10 cellular contexts compared by ENCODE assay signal in the genomic region with DNA sequence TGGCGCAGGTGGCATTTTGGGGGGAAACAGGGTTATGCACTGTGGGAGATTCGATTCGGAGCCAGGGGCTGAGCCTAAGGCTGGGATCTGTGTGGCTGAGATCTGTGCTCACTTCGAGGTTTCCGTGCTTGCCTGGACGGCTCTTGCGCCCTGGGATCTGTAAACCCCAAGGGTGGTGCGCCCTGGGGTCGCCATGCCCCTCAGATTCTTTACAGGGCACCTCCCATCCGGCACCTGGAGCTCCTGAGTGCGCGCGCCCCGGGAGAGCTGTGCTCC. TPM values are rescaled to one million over a fixed set of nuclear protein-coding genes. Genes with fewer than 3 reads are reported as not detected.
DNase-seq lines count a peak whose midpoint lies in the region; ATAC-seq and TF ChIP-seq lines count a peak whose summit lies in the region.
"Had no signal": no experiment of that assay in that cellular context is flagged by ENCODE, and none has a peak within 500 bp of the region (broad histone marks: within the 10 kb centered on the region; RNA-seq: fewer than 3 reads in every experiment).

No MANE protein-coding gene starts in this region.

- no peak overlapping the region for H3K27ac Mint-ChIP-seq in activated T-cell treated with anti-CD3 and anti-CD28 coated beads, Interleukin-2, amount 50 U/mL, for 24 hours
- no peak overlapping the region for H3K27ac Mint-ChIP-seq in activated naive CD8-positive, alpha-beta T cell treated with anti-CD3 and anti-CD28 coated beads, Interleukin-2, amount 50 U/mL, for 24 hours

- no peaks in the 10 kb centered on the region for H3K36me3 Mint-ChIP-seq in activated T-cell treated with anti-CD3 and anti-CD28 coated beads, Interleukin-2, amount 50 U/mL, for 24 hours (ENCODE audit: low read depth)
- H3K36me3 Mint-ChIP-seq in activated naive CD8-positive, alpha-beta T cell treated with anti-CD3 and anti-CD28 coated beads, Interleukin-2, amount 50 U/mL, for 24 hours (ENCODE audit: low read depth): no peaks in the 10 kb centered on the region

- H3K36me3 ChIP-seq in spleen: no peaks in the 10 kb centered on the region

- no peak for TF ChIP-seq POLR2A in spleen (IDR thresholded peaks at IDR 0.05)

- peaks cover 0 to 65% (median 27%) of the 10 kb centered on the region in 7 donors for H3K27me3 ChIP-seq in spleen (replicated peaks in 1 of 7)

- peaks cover 81% of the 10 kb centered on the region for H3K27me3 Mint-ChIP-seq in activated T-cell treated with anti-CD3 and anti-CD28 coated beads, Interleukin-2, amount 50 U/mL, for 24 hours
- peaks cover 61% of the 10 kb centered on the region for H3K27me3 Mint-ChIP-seq in activated naive CD8-positive, alpha-beta T cell treated with anti-CD3 and anti-CD28 coated beads, Interleukin-2, amount 50 U/mL, for 24 hours

- peak overlapping the region; percentile 56 for H3K4me3 ChIP-seq in iPS-18c (ENCODE audit: insufficient read depth, low read depth, low read length)
- H3K4me3 ChIP-seq in spleen: peak overlapping the region in 7 of 8 donors; percentile 27 to 65 (median 34)
- H3K4me3 ChIP-seq: SK-N-MC had no signal

- H3K4me3 Mint-ChIP-seq in activated T-cell treated with anti-CD3 and anti-CD28 coated beads, Interleukin-2, amount 50 U/mL, for 24 hours: peak overlapping the region; percentile 61
- H3K4me3 Mint-ChIP-seq in activated naive CD8-positive, alpha-beta T cell treated with anti-CD3 and anti-CD28 coated beads, Interleukin-2, amount 50 U/mL, for 24 hours: peak overlapping the region; percentile 48

- peaks cover 0 to 42% (median 23%) of the 10 kb centered on the region in 6 donors for H3K4me1 ChIP-seq in spleen

- H3K9me3 ChIP-seq in iPS-18c (ENCODE audit: control insufficient read depth, insufficient read depth, low read length) (no peaks in the 10 kb centered on the region), spleen (peaks cover 0 to 26% (median 15%) of the 10 kb centered on the region in 8 donors)

- TF ChIP-seq CTCF in spleen (IDR thresholded peaks at IDR 0.05 in 8 of 11, conservative IDR thresholded peaks at IDR 0.05 in 3 of 11) (no peak), GM20000 (IDR thresholded peaks at IDR 0.05; ENCODE audit: extremely low read depth, missing control alignments) (no peak)

- no peak for ATAC-seq in activated naive CD8-positive, alpha-beta T cell treated with anti-CD3 and anti-CD28 coated beads, Interleukin-2, amount 50 U/mL, for 24 hours

- WGBS in spleen, 5 donors: 15 to 24% (median 18%) methylated on average over 14 of the region's 14 CpGs

- H3K4me1 Mint-ChIP-seq in activated T-cell treated with anti-CD3 and anti-CD28 coated beads, Interleukin-2, amount 50 U/mL, for 24 hours (ENCODE audit: low read depth): peaks cover 19% of the 10 kb centered on the region
- peaks cover 9% of the 10 kb centered on the region for H3K4me1 Mint-ChIP-seq in activated naive CD8-positive, alpha-beta T cell treated with anti-CD3 and anti-CD28 coated beads, Interleukin-2, amount 50 U/mL, for 24 hours

- H3K27ac ChIP-seq in spleen: peak overlapping the region in 5 of 8 donors; percentile 15 to 65 (median 54)
- H3K27ac ChIP-seq: SK-N-MC had no signal

- peaks cover 3% of the 10 kb centered on the region for H3K9me3 Mint-ChIP-seq in activated T-cell treated with anti-CD3 and anti-CD28 coated beads, Interleukin-2, amount 50 U/mL, for 24 hours
- peaks cover 4% of the 10 kb centered on the region for H3K9me3 Mint-ChIP-seq in activated naive CD8-positive, alpha-beta T cell treated with anti-CD3 and anti-CD28 coated beads, Interleukin-2, amount 50 U/mL, for 24 hours

- intact Hi-C loops in spleen (cut with DNase I; ENCODE audit: low total_unique reads): no loop called here

- DNase-seq in activated T-cell treated with anti-CD3 and anti-CD28 coated beads, Interleukin-2, amount 50 U/mL, for 24 hours: no peak
- DNase-seq in activated T-cell treated with anti-CD3 and anti-CD28 coated beads for 4 hours (no peak), spleen (no peak), hepatic stellate cell (ENCODE audit: low spot score) (no peak), GM20000 (ENCODE audit: low spot score) (no peak)
- no peak for DNase-seq in activated naive CD8-positive, alpha-beta T cell treated with anti-CD3 and anti-CD28 coated beads, Interleukin-2, amount 50 U/mL, for 24 hours
- no peak for DNase-seq in stimulated activated CD4-positive, alpha-beta T cell treated with anti-CD3 and anti-CD28 coated beads, Interleukin-4, amount 100 ng/mL, for 4 hours

RNA-seq across cellular contexts. Expression of gene SLC13A5, which starts 0.4 kb away (rescaled TPM):
- 10 to 100 TPM in 2 of 7 donors, 1 to 10 TPM in 5; 1.3 to 18.4 (median 7.0) TPM for total RNA-seq in spleen
- polyA plus RNA-seq in spleen: 1 to 10 TPM; 1.0 to 2.8 (median 1.3) TPM
- total RNA-seq: NCI-H460 had no signal

RNA-seq across cellular contexts. Expression of gene XAF1, which starts 43.1 kb away (rescaled TPM):
- 100 to 1,000 TPM in 5 of 7 donors, 10 to 100 TPM in 2; 69.0 to 176 (median 117) TPM for total RNA-seq in spleen
- 10 to 100 TPM; 26.4 to 61.6 (median 31.4) TPM for polyA plus RNA-seq in spleen
- total RNA-seq: NCI-H460 had no signal
